ENCODE assay signal across 2 cellular contexts in the genomic region with DNA sequence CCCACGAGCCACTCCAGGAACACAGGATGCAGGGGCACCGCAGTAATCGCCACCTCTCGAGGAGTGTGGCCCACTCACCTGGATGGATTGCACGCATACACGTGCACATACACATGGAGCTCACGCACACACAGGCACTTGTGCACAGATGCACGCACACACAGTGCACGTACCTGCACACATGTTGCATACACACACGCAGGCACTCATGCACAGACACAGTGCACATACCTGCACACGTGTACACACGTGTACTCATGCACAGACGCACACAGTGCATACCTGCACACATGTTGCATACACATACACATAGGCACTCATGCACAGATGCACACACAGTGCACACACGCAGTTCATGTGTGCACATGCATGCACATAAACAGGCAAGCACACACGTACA.
A peak's percentile ranks its signal among the peaks of the same experiment; 100 is the strongest.
TF ChIP-seq lines count a peak whose summit lies in the region.

No MANE protein-coding gene starts in this region.

TF ChIP-seq in HEK293, 187 proteins besides CTCF, POLR2A, EP300 and RAD21:
- 0 out of 2 replicates have a peak, but pooled peaks have one; percentile 26 for TF ChIP-seq SCRT2 (tag by site-specific recombination; IDR thresholded peaks at IDR 0.05)
- no peak for TF ChIP-seq ZNF791 (tag by site-specific recombination; IDR thresholded peaks at IDR 0.05)
- TF ChIP-seq, protein P1, sequence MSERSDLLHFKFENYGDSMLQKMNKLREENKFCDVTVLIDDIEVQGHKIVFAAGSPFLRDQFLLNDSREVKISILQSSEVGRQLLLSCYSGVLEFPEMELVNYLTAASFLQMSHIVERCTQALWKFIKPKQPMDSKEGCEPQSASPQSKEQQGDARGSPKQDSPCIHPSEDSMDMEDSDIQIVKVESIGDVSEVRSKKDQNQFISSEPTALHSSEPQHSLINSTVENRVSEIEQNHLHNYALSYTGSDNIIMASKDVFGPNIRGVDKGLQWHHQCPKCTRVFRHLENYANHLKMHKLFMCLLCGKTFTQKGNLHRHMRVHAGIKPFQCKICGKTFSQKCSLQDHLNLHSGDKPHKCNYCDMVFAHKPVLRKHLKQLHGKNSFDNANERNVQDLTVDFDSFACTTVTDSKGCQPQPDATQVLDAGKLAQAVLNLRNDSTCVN (tag by site-specific recombination; optimal IDR thresholded peaks at IDR 0.05): peak; percentile 8
- TF ChIP-seq, protein P2, sequence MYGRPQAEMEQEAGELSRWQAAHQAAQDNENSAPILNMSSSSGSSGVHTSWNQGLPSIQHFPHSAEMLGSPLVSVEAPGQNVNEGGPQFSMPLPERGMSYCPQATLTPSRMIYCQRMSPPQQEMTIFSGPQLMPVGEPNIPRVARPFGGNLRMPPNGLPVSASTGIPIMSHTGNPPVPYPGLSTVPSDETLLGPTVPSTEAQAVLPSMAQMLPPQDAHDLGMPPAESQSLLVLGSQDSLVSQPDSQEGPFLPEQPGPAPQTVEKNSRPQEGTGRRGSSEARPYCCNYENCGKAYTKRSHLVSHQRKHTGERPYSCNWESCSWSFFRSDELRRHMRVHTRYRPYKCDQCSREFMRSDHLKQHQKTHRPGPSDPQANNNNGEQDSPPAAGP (tag by site-specific recombination; IDR thresholded peaks at IDR 0.05): no peak
- TF ChIP-seq ZBTB48 (tag by site-specific recombination; IDR thresholded peaks at IDR 0.05): no peak
- no peak for TF ChIP-seq ZNF843 (tag by site-specific recombination; IDR thresholded peaks at IDR 0.05)
- 0 out of 2 replicates have a peak, but pooled peaks have one; percentile 14 for TF ChIP-seq SCRT1 (tag by site-specific recombination; IDR thresholded peaks at IDR 0.05; ENCODE audit: borderline replicate concordance)

TF ChIP-seq in GM12878, 131 proteins besides CTCF, POLR2A, EP300 and RAD21:
- TF ChIP-seq NR2F1 (conservative IDR thresholded peaks at IDR 0.05): no peak
- TF ChIP-seq GABPA (IDR thresholded peaks at IDR 0.05; ENCODE audit: low read depth): no peak
- TF ChIP-seq STAT3 (IDR thresholded peaks at IDR 0.05; ENCODE audit: low read depth, low read length): no peak
- TF ChIP-seq, protein P3, sequence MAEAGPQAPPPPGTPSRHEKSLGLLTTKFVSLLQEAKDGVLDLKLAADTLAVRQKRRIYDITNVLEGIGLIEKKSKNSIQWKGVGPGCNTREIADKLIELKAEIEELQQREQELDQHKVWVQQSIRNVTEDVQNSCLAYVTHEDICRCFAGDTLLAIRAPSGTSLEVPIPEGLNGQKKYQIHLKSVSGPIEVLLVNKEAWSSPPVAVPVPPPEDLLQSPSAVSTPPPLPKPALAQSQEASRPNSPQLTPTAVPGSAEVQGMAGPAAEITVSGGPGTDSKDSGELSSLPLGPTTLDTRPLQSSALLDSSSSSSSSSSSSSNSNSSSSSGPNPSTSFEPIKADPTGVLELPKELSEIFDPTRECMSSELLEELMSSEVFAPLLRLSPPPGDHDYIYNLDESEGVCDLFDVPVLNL (IDR thresholded peaks at IDR 0.05; ENCODE audit: low read depth, low read length): no peak
- TF ChIP-seq, protein P4, sequence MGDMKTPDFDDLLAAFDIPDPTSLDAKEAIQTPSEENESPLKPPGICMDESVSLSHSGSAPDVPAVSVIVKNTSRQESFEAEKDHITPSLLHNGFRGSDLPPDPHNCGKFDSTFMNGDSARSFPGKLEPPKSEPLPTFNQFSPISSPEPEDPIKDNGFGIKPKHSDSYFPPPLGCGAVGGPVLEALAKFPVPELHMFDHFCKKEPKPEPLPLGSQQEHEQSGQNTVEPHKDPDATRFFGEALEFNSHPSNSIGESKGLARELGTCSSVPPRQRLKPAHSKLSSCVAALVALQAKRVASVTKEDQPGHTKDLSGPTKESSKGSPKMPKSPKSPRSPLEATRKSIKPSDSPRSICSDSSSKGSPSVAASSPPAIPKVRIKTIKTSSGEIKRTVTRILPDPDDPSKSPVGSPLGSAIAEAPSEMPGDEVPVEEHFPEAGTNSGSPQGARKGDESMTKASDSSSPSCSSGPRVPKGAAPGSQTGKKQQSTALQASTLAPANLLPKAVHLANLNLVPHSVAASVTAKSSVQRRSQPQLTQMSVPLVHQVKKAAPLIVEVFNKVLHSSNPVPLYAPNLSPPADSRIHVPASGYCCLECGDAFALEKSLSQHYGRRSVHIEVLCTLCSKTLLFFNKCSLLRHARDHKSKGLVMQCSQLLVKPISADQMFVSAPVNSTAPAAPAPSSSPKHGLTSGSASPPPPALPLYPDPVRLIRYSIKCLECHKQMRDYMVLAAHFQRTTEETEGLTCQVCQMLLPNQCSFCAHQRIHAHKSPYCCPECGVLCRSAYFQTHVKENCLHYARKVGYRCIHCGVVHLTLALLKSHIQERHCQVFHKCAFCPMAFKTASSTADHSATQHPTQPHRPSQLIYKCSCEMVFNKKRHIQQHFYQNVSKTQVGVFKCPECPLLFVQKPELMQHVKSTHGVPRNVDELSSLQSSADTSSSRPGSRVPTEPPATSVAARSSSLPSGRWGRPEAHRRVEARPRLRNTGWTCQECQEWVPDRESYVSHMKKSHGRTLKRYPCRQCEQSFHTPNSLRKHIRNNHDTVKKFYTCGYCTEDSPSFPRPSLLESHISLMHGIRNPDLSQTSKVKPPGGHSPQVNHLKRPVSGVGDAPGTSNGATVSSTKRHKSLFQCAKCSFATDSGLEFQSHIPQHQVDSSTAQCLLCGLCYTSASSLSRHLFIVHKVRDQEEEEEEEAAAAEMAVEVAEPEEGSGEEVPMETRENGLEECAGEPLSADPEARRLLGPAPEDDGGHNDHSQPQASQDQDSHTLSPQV (IDR thresholded peaks at IDR 0.05): no peak
- no peak for TF ChIP-seq SPI1 (IDR thresholded peaks at IDR 0.05; ENCODE audit: borderline replicate concordance, insufficient read depth, low read depth, low read length)
- no peak for TF ChIP-seq RBBP5 (conservative IDR thresholded peaks at IDR 0.05)
- TF ChIP-seq RCOR1 (conservative IDR thresholded peaks at IDR 0.05; ENCODE audit: low read depth, low read length): no peak
- no peak for TF ChIP-seq BHLHE40 (IDR thresholded peaks at IDR 0.05; ENCODE audit: borderline replicate concordance in 1 of 2, low read depth in 2 of 2, low read length in 1 of 2)
- no peak for TF ChIP-seq ASH2L (IDR thresholded peaks at IDR 0.05; ENCODE audit: borderline replicate concordance, low read depth)
- TF ChIP-seq MYC (IDR thresholded peaks at IDR 0.05; ENCODE audit: insufficient read depth, insufficient read length, insufficient replicate concordance, low read length, severe bottlenecking): no peak
- no peak for TF ChIP-seq TARDBP (IDR thresholded peaks at IDR 0.05; ENCODE audit: borderline replicate concordance)
- TF ChIP-seq SMC3 (IDR thresholded peaks at IDR 0.05; ENCODE audit: borderline replicate concordance, low read length): no peak
- 0 out of 2 replicates have a peak, but pooled peaks have one; percentile 35 for TF ChIP-seq TCF3 (IDR thresholded peaks at IDR 0.05; ENCODE audit: borderline replicate concordance, insufficient read depth, low read depth, low read length)
- TF ChIP-seq, protein P5, sequence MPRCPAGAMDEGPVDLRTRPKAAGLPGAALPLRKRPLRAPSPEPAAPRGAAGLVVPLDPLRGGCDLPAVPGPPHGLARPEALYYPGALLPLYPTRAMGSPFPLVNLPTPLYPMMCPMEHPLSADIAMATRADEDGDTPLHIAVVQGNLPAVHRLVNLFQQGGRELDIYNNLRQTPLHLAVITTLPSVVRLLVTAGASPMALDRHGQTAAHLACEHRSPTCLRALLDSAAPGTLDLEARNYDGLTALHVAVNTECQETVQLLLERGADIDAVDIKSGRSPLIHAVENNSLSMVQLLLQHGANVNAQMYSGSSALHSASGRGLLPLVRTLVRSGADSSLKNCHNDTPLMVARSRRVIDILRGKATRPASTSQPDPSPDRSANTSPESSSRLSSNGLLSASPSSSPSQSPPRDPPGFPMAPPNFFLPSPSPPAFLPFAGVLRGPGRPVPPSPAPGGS (IDR thresholded peaks at IDR 0.05; ENCODE audit: borderline replicate concordance, insufficient read depth, low read depth, low read length, poor library complexity, severe bottlenecking): peak; percentile 8
- no peak for TF ChIP-seq HCFC1 (IDR thresholded peaks at IDR 0.05; ENCODE audit: low read length)
- peak; percentile 8 for TF ChIP-seq NR2C2 (IDR thresholded peaks at IDR 0.05; ENCODE audit: borderline replicate concordance, control insufficient read depth, insufficient read length, low read depth)
- no peak for TF ChIP-seq EGR1 (IDR thresholded peaks at IDR 0.05; ENCODE audit: borderline replicate concordance in 1 of 2, low read depth in 2 of 2, low read length in 2 of 2)
- TF ChIP-seq ZBED1 (IDR thresholded peaks at IDR 0.05; ENCODE audit: borderline replicate concordance): no peak
- no peak for TF ChIP-seq SUZ12 (IDR thresholded peaks at IDR 0.05; ENCODE audit: unreplicated experiment)
- TF ChIP-seq IKZF2 (IDR thresholded peaks at IDR 0.05): no peak
- TF ChIP-seq, protein P6, sequence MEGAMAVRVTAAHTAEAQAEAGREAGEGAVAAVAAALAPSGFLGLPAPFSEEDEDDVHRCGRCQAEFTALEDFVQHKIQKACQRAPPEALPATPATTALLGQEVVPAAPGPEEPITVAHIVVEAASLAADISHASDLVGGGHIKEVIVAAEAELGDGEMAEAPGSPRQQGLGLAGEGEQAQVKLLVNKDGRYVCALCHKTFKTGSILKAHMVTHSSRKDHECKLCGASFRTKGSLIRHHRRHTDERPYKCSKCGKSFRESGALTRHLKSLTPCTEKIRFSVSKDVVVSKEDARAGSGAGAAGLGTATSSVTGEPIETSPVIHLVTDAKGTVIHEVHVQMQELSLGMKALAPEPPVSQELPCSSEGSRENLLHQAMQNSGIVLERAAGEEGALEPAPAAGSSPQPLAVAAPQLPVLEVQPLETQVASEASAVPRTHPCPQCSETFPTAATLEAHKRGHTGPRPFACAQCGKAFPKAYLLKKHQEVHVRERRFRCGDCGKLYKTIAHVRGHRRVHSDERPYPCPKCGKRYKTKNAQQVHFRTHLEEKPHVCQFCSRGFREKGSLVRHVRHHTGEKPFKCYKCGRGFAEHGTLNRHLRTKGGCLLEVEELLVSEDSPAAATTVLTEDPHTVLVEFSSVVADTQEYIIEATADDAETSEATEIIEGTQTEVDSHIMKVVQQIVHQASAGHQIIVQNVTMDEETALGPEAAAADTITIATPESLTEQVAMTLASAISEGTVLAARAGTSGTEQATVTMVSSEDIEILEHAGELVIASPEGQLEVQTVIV (IDR thresholded peaks at IDR 0.05; ENCODE audit: borderline replicate concordance, partially characterized antibody): no peak
- TF ChIP-seq, protein P7, sequence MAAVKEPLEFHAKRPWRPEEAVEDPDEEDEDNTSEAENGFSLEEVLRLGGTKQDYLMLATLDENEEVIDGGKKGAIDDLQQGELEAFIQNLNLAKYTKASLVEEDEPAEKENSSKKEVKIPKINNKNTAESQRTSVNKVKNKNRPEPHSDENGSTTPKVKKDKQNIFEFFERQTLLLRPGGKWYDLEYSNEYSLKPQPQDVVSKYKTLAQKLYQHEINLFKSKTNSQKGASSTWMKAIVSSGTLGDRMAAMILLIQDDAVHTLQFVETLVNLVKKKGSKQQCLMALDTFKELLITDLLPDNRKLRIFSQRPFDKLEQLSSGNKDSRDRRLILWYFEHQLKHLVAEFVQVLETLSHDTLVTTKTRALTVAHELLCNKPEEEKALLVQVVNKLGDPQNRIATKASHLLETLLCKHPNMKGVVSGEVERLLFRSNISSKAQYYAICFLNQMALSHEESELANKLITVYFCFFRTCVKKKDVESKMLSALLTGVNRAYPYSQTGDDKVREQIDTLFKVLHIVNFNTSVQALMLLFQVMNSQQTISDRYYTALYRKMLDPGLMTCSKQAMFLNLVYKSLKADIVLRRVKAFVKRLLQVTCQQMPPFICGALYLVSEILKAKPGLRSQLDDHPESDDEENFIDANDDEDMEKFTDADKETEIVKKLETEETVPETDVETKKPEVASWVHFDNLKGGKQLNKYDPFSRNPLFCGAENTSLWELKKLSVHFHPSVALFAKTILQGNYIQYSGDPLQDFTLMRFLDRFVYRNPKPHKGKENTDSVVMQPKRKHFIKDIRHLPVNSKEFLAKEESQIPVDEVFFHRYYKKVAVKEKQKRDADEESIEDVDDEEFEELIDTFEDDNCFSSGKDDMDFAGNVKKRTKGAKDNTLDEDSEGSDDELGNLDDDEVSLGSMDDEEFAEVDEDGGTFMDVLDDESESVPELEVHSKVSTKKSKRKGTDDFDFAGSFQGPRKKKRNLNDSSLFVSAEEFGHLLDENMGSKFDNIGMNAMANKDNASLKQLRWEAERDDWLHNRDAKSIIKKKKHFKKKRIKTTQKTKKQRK (IDR thresholded peaks at IDR 0.05; ENCODE audit: low read depth, low read length): no peak
